ENCODE assay signal across 1 cellular context in genomic region chr15:78012643-78013077, GRCh38.
TF ChIP-seq lines count a peak whose summit lies in the region.

No MANE protein-coding gene starts in this region.

TF ChIP-seq in K562, 482 proteins besides CTCF, POLR2A, EP300 and RAD21 (continued from another document):
- TF ChIP-seq ZBTB34 (CRISPR knock-in tag; IDR thresholded peaks at IDR 0.05) (no peak), NFYB (IDR thresholded peaks at IDR 0.05; ENCODE audit: extremely low read depth, insufficient read length) (no peak), DMBX1 (CRISPR knock-in tag; IDR thresholded peaks at IDR 0.05; ENCODE audit: borderline replicate concordance) (no peak), ZNF695 (CRISPR knock-in tag; IDR thresholded peaks at IDR 0.05) (no peak), CEBPG (CRISPR knock-in tag; IDR thresholded peaks at IDR 0.05) (peak; percentile 39), CEBPG (tag; conservative IDR thresholded peaks at IDR 0.05 in 1 of 2, IDR thresholded peaks at IDR 0.05 in 1 of 2) (peak; percentile 55 to 72), ZNF707 (CRISPR knock-in tag; conservative IDR thresholded peaks at IDR 0.05) (no peak), JUN (IDR thresholded peaks at IDR 0.05; ENCODE audit: borderline replicate concordance, low read depth, low read length) (no peak), JUN (CRISPR knock-in tag; IDR thresholded peaks at IDR 0.05; ENCODE audit: borderline replicate concordance) (no peak), ZNF589 (CRISPR knock-in tag; IDR thresholded peaks at IDR 0.05; ENCODE audit: low read depth) (no peak), FOSL1 (tag; conservative IDR thresholded peaks at IDR 0.05) (no peak), TSHZ1 (CRISPR knock-in tag; IDR thresholded peaks at IDR 0.05) (no peak), ZNF511 (CRISPR knock-in tag; IDR thresholded peaks at IDR 0.05) (no peak), ZBTB8A (IDR thresholded peaks at IDR 0.05; ENCODE audit: partially characterized antibody) (no peak), EHMT2 (IDR thresholded peaks at IDR 0.05) (no peak)
